ENCODE assay signal across 15 cellular contexts in the genomic region with DNA sequence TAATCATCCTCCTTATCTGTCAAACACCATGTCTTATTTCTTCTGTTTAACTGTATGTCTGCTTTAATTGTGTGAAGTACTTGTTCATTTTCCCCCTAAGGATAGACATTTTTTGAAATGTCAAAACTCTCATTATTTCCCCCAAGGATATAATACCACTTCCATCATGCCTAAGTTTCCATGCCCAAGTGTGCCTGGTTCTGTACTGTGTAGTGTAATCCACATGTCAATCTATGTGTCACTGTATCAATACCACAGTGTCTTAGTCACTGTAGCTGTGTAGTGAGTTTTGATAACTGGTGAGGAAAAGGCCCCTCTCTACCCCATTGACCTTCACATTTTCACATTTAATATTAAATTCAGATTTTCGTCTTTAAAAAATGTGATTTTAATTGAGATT.
"Had no signal": no experiment of that assay in that cellular context is flagged by ENCODE, and none has a peak within 500 bp of the region (broad histone marks: within the 10 kb centered on the region; RNA-seq: fewer than 3 reads in every experiment).

No MANE protein-coding gene starts in this region.

- ATAC-seq: gastrocnemius medialis, left ventricle myocardium superior, upper lobe of right lung had no signal

- DNase-seq: activated B cell treated with CpG ODN at 0.5 μM for 24 hours; activated CD4-positive, alpha-beta memory T cell treated with anti-CD3 and anti-CD28 coated beads for 36 hours; activated CD4-positive, alpha-beta T cell treated with anti-CD3 and anti-CD28 coated beads for 4 hours; activated naive CD8-positive, alpha-beta T cell treated with anti-CD3 and anti-CD28 coated beads for 36 hours; amniotic stem cell; dorsolateral prefrontal cortex; gastrocnemius medialis; head of caudate nucleus; kidney glomerular epithelial cell; left ventricle myocardium superior; stimulated activated CD4-positive, alpha-beta T cell treated with anti-CD3 and anti-CD28 coated beads, Interleukin-12 subunit alpha, Interleukin-12 subunit beta, amount 100 ng/mL, for 4 hours; stimulated activated CD4-positive, alpha-beta T cell treated with anti-CD3 and anti-CD28 coated beads, Interleukin-1b, Interleukin-23, amount 100 ng/mL, for 48 hours; stimulated activated CD8-positive, alpha-beta memory T cell treated with anti-CD3 and anti-CD28 coated beads, Interleukin-4, amount 100 ng/mL, for 48 hours; stimulated activated naive CD4-positive, alpha-beta T cell; upper lobe of right lung had no signal

- H3K36me3 ChIP-seq: gastrocnemius medialis, upper lobe of right lung had no signal

- H3K4me3 ChIP-seq: dorsolateral prefrontal cortex, gastrocnemius medialis, upper lobe of right lung had no signal

- H3K27ac ChIP-seq: gastrocnemius medialis, upper lobe of right lung had no signal

- H3K4me1 ChIP-seq: gastrocnemius medialis, upper lobe of right lung had no signal

- H3K27me3 ChIP-seq: dorsolateral prefrontal cortex, gastrocnemius medialis, upper lobe of right lung had no signal
